Comparison of ENCODE assay signal across 8 cellular contexts in the genomic region with DNA sequence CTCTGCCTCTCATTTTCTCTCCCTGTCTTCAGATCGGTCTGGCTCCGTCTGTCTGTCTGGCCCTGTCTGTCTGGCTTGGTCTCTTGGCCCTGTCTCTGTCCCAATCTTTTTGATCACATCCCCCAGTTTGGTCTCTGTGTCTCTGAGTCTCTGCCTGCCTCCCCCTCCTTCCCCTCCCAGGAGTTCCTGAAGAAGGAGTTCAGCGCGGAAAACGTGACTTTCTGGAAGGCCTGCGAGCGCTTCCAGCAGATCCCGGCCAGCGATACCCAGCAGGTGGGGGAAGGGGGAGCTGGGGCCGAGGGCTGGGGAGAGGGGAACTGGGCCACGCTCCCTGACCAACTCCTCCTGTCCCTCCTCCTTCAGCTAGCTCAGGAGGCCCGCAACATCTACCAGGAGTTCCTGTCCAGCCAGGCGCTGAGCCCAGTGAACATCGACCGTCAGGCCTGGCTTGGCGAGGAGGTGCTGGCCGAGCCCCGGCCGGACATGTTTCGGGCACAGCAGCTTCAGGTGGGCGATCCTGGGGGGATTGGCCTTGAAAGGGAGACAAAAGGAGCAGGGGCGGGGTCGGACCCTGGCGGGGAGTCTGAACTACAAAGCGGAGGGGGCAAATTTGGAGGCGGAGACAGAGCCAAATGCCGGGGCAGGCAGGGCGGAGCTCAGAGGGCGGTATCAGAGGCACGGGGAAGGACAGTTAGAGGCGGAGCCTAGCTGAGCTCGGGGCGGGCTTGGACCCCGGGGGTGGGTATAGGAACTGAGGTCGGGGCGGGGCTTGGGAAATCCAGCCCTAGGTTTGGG. TPM values are rescaled to one million over a fixed set of nuclear protein-coding genes. Genes with fewer than 3 reads are reported as not detected.
DNase-seq lines count a peak whose midpoint lies in the region; ATAC-seq and TF ChIP-seq lines count a peak whose summit lies in the region.

No MANE protein-coding gene starts in this region.

- H3K27ac ChIP-seq in A673 (ENCODE audit: low read depth, low read length, poor library complexity, severe bottlenecking) (no peak overlapping the region), vagina (peak overlapping the region; percentile 92)

- H3K4me1 ChIP-seq in A673 (ENCODE audit: insufficient read depth, low read length, poor library complexity, severe bottlenecking) = peaks cover 20% of the 10 kb centered on the region
- peaks cover 62% of the 10 kb centered on the region for H3K4me1 ChIP-seq in vagina

- ATAC-seq in HG03378 (IDR thresholded peaks at IDR 0.05; ENCODE audit: unreplicated experiment) = no peak
- ATAC-seq in HG03135 (IDR thresholded peaks at IDR 0.05; ENCODE audit: unreplicated experiment) = no peak

- peaks cover 19% of the 10 kb centered on the region for H3K36me3 Mint-ChIP-seq in activated naive CD8-positive, alpha-beta T cell treated with anti-CD3 and anti-CD28 coated beads for 36 hours

- peaks cover 63% of the 10 kb centered on the region for H3K4me1 Mint-ChIP-seq in activated naive CD8-positive, alpha-beta T cell treated with anti-CD3 and anti-CD28 coated beads for 36 hours

- no TSS peak for BruUV-seq in A673 (replicated peaks; lab: Mats Ljungman, UMichigan)

- H3K27me3 ChIP-seq in A673 (replicated peaks; ENCODE audit: insufficient read depth, low read depth, low read length, poor library complexity) (no peaks in the 10 kb centered on the region), vagina (no peaks in the 10 kb centered on the region)

- H3K4me3 ChIP-seq in A673 (ENCODE audit: low read depth, low read length, poor library complexity, severe bottlenecking) = peak overlapping the region; percentile 28
- H3K4me3 ChIP-seq in vagina = peak overlapping the region; percentile 52 to 58

- H3K27ac Mint-ChIP-seq in activated naive CD8-positive, alpha-beta T cell treated with anti-CD3 and anti-CD28 coated beads for 36 hours = no peak overlapping the region

- DNase-seq in A673 (ENCODE audit: low spot score) (peak; percentile 81), LoVo (ENCODE audit: low spot score) (peak; percentile 44), epidermal melanocyte (ENCODE audit: insufficient read length, low spot score) (peak; percentile 97), mesenteric fat pad (ENCODE audit: low spot score) (peak; percentile 95), vagina (ENCODE audit: extremely low spot score in 2 of 2) (peak in 1 of 2 donors; percentile 94)
- DNase-seq in activated naive CD8-positive, alpha-beta T cell treated with anti-CD3 and anti-CD28 coated beads for 36 hours = no peak

- H3K27me3 Mint-ChIP-seq in activated naive CD8-positive, alpha-beta T cell treated with anti-CD3 and anti-CD28 coated beads for 36 hours = no peaks in the 10 kb centered on the region

- intact Hi-C loops in A673 (cut with micrococcal nuclease; ENCODE audit: unreplicated experiment) (no loop called here), vagina (cut with DNase I) (no loop called here)

- no peak overlapping the region for H3K4me3 Mint-ChIP-seq in activated naive CD8-positive, alpha-beta T cell treated with anti-CD3 and anti-CD28 coated beads for 36 hours

- no peak for TF ChIP-seq POLR2A in vagina (IDR thresholded peaks at IDR 0.05)

- CTCF ChIA-PET in A673 (lab: Charles Lee) = interaction anchor here (0.6 kb wide), 1 partner anchor 57 kb away, joined by 5 read pairs; no protein-coding TSS in a partner anchor

- TF ChIP-seq CTCF in A673 (conservative IDR thresholded peaks at IDR 0.05; ENCODE audit: low read depth, low read length) (no peak), vagina (IDR thresholded peaks at IDR 0.05) (no peak)

- H3K9me3 ChIP-seq in A673 (ENCODE audit: low read depth, low read length, poor library complexity, severe bottlenecking) (no peaks in the 10 kb centered on the region), vagina (no peaks in the 10 kb centered on the region)

- no peaks in the 10 kb centered on the region for H3K9me3 Mint-ChIP-seq in activated naive CD8-positive, alpha-beta T cell treated with anti-CD3 and anti-CD28 coated beads for 36 hours

- POLR2A ChIA-PET in A673 (lab: Charles Lee; ENCODE audit: low non-redundant PET) = no interaction called here

- no peaks in the 10 kb centered on the region for H3K36me3 ChIP-seq in A673 (ENCODE audit: insufficient read depth, low read length, poor library complexity, severe bottlenecking)
- no peaks in the 10 kb centered on the region for H3K36me3 ChIP-seq in vagina

RNA-seq across cellular contexts. Expression of gene RGS14, which starts 9.0 kb away (rescaled TPM):
- total RNA-seq in A673 (2021) (3.1 and 6.5 TPM in 2 replicates), mesenteric fat pad (8.2 TPM), vagina (49.1 TPM)
- 10 to 100 TPM; 38.9 to 41.2 TPM for total RNA-seq in activated naive CD8-positive, alpha-beta T cell treated with anti-CD3 and anti-CD28 coated beads for 36 hours

RNA-seq across cellular contexts. Expression of gene LMAN2, which starts 15.3 kb away (rescaled TPM):
- total RNA-seq in A673 (2021) (97.7 and 98.4 TPM in 2 replicates), mesenteric fat pad (90.9 TPM), vagina (166 TPM)
- total RNA-seq in activated naive CD8-positive, alpha-beta T cell treated with anti-CD3 and anti-CD28 coated beads for 36 hours = 10 to 100 TPM; 91.5 to 92.1 TPM

RNA-seq across cellular contexts. Expression of gene SLC34A1, which starts 17.5 kb away (rescaled TPM):
- not detected in 2 replicates for total RNA-seq in A673 (2021)
- not detected for total RNA-seq in mesenteric fat pad
- not detected for total RNA-seq in vagina
- total RNA-seq in activated naive CD8-positive, alpha-beta T cell treated with anti-CD3 and anti-CD28 coated beads for 36 hours = not detected

RNA-seq across cellular contexts. Expression of gene PFN3, which starts 33.7 kb away (rescaled TPM):
- total RNA-seq in A673 (2021) = not detected in 2 replicates
- not detected for total RNA-seq in mesenteric fat pad
- total RNA-seq in vagina = not detected
- not detected for total RNA-seq in activated naive CD8-positive, alpha-beta T cell treated with anti-CD3 and anti-CD28 coated beads for 36 hours

RNA-seq across cellular contexts. Expression of gene F12, which starts 42.6 kb away (rescaled TPM):
- 0.81 TPM in 1 of 2 replicates, not detected in the other for total RNA-seq in A673 (2021)
- total RNA-seq in mesenteric fat pad = not detected
- 5.2 TPM for total RNA-seq in vagina
- 1 to 10 TPM; 5.6 TPM for total RNA-seq in activated naive CD8-positive, alpha-beta T cell treated with anti-CD3 and anti-CD28 coated beads for 36 hours
